Comparison of ENCODE assay signal across 1 cellular context in the genomic region with DNA sequence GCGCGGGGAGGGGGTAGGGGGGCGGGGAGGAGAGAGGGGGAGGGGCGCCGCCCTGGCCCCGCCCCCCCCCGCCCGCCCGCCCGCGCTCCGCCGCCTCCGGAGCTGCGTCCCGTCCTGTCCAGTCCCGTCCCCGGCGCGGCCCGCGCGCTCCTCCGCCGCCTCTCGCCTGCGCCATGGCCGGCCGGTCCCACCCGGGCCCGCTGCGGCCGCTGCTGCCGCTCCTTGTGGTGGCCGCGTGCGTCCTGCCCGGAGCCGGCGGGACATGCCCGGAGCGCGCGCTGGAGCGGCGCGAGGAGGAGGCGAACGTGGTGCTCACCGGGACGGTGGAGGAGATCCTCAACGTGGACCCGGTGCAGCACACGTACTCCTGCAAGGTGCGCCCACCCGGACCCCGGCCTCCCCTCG.
TF ChIP-seq lines count a peak whose summit lies in the region.

A gene (plus strand): TSS at position 121 of the 405 bp plus-strand sequence. CDS start 53 bp downstream, at position 174.

TF ChIP-seq in WTC11, 78 proteins besides CTCF, POLR2A, EP300 and RAD21 (continued from another document):
- TF ChIP-seq, protein P1, sequence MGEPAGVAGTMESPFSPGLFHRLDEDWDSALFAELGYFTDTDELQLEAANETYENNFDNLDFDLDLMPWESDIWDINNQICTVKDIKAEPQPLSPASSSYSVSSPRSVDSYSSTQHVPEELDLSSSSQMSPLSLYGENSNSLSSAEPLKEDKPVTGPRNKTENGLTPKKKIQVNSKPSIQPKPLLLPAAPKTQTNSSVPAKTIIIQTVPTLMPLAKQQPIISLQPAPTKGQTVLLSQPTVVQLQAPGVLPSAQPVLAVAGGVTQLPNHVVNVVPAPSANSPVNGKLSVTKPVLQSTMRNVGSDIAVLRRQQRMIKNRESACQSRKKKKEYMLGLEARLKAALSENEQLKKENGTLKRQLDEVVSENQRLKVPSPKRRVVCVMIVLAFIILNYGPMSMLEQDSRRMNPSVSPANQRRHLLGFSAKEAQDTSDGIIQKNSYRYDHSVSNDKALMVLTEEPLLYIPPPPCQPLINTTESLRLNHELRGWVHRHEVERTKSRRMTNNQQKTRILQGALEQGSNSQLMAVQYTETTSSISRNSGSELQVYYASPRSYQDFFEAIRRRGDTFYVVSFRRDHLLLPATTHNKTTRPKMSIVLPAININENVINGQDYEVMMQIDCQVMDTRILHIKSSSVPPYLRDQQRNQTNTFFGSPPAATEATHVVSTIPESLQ (CRISPR knock-in tag; IDR thresholded peaks at IDR 0.05) = no peak
- TF ChIP-seq, protein P2, sequence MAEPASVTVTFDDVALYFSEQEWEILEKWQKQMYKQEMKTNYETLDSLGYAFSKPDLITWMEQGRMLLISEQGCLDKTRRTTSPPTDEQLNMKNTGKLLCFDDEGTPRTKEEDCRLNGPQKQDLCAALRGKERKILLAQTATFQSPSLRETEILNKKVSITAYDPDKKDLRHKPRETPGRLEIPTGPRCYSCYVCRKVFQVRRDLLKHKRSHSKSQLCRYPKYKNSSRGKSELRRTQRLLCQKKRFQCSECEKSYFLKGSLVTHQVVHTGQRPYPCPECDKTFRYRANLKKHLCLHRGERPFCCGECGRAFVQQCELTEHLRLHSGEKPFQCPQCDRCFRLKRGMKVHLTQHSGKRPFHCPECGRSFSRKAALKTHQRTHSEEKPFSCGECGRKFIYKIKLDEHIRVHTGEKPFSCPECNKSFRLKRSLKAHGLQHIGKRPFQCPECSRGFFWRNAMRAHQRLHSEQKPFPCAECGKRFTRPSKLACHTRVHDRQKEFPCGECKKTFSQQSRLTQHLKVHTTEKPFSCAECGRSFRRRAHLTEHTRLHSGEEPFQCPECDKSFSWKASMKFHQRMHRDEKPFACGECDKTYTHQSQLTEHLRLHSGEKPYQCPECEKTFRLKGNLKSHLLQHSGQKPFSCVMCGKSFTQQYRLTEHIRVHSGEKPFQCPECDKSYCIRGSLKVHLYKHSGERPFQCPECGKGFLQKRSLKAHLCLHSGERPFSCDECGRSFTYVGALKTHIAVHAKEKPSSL (CRISPR knock-in tag; conservative IDR thresholded peaks at IDR 0.05) = no peak
- TF ChIP-seq, protein P3, sequence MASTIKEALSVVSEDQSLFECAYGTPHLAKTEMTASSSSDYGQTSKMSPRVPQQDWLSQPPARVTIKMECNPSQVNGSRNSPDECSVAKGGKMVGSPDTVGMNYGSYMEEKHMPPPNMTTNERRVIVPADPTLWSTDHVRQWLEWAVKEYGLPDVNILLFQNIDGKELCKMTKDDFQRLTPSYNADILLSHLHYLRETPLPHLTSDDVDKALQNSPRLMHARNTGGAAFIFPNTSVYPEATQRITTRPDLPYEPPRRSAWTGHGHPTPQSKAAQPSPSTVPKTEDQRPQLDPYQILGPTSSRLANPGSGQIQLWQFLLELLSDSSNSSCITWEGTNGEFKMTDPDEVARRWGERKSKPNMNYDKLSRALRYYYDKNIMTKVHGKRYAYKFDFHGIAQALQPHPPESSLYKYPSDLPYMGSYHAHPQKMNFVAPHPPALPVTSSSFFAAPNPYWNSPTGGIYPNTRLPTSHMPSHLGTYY (CRISPR knock-in tag; IDR thresholded peaks at IDR 0.05) = no peak
- TF ChIP-seq, protein P4, sequence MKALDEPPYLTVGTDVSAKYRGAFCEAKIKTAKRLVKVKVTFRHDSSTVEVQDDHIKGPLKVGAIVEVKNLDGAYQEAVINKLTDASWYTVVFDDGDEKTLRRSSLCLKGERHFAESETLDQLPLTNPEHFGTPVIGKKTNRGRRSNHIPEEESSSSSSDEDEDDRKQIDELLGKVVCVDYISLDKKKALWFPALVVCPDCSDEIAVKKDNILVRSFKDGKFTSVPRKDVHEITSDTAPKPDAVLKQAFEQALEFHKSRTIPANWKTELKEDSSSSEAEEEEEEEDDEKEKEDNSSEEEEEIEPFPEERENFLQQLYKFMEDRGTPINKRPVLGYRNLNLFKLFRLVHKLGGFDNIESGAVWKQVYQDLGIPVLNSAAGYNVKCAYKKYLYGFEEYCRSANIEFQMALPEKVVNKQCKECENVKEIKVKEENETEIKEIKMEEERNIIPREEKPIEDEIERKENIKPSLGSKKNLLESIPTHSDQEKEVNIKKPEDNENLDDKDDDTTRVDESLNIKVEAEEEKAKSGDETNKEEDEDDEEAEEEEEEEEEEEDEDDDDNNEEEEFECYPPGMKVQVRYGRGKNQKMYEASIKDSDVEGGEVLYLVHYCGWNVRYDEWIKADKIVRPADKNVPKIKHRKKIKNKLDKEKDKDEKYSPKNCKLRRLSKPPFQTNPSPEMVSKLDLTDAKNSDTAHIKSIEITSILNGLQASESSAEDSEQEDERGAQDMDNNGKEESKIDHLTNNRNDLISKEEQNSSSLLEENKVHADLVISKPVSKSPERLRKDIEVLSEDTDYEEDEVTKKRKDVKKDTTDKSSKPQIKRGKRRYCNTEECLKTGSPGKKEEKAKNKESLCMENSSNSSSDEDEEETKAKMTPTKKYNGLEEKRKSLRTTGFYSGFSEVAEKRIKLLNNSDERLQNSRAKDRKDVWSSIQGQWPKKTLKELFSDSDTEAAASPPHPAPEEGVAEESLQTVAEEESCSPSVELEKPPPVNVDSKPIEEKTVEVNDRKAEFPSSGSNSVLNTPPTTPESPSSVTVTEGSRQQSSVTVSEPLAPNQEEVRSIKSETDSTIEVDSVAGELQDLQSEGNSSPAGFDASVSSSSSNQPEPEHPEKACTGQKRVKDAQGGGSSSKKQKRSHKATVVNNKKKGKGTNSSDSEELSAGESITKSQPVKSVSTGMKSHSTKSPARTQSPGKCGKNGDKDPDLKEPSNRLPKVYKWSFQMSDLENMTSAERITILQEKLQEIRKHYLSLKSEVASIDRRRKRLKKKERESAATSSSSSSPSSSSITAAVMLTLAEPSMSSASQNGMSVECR (CRISPR knock-in tag; IDR thresholded peaks at IDR 0.05; ENCODE audit: borderline replicate concordance) = no peak
- TF ChIP-seq, protein P5, sequence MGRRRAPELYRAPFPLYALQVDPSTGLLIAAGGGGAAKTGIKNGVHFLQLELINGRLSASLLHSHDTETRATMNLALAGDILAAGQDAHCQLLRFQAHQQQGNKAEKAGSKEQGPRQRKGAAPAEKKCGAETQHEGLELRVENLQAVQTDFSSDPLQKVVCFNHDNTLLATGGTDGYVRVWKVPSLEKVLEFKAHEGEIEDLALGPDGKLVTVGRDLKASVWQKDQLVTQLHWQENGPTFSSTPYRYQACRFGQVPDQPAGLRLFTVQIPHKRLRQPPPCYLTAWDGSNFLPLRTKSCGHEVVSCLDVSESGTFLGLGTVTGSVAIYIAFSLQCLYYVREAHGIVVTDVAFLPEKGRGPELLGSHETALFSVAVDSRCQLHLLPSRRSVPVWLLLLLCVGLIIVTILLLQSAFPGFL (CRISPR knock-in tag; IDR thresholded peaks at IDR 0.05; ENCODE audit: borderline replicate concordance) = no peak
- 0 out of 2 replicates have a peak, but pooled peaks have one; percentile 44 for TF ChIP-seq KAT7 (CRISPR knock-in tag; IDR thresholded peaks at IDR 0.05; ENCODE audit: borderline replicate concordance)
- TF ChIP-seq, protein P6, sequence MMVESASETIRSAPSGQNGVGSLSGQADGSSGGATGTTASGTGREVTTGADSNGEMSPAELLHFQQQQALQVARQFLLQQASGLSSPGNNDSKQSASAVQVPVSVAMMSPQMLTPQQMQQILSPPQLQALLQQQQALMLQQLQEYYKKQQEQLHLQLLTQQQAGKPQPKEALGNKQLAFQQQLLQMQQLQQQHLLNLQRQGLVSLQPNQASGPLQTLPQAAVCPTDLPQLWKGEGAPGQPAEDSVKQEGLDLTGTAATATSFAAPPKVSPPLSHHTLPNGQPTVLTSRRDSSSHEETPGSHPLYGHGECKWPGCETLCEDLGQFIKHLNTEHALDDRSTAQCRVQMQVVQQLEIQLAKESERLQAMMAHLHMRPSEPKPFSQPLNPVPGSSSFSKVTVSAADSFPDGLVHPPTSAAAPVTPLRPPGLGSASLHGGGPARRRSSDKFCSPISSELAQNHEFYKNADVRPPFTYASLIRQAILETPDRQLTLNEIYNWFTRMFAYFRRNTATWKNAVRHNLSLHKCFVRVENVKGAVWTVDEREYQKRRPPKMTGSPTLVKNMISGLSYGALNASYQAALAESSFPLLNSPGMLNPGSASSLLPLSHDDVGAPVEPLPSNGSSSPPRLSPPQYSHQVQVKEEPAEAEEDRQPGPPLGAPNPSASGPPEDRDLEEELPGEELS (CRISPR knock-in tag; IDR thresholded peaks at IDR 0.05) = 0 out of 2 replicates have a peak, but pooled peaks have one; percentile 43
- no peak for TF ChIP-seq ZNF232 (CRISPR knock-in tag; IDR thresholded peaks at IDR 0.05)
TF ChIP-seq in WTC11: peak in this region for 5.
